ENCODE assay signal across 1 cellular context in genomic region chr13:108915634-108916497, GRCh38.
TF ChIP-seq lines count a peak whose summit lies in the region.

No MANE protein-coding gene starts in this region.

TF ChIP-seq in HepG2, 621 proteins besides CTCF, POLR2A, EP300 and RAD21 (continued from another document and continues in another):
- TF ChIP-seq FOSL1 (CRISPR knock-in tag; IDR thresholded peaks at IDR 0.05; ENCODE audit: borderline replicate concordance), result peak; percentile 93
- 0 out of 2 replicates have a peak, but pooled peaks have one; percentile 50 for TF ChIP-seq THAP7 (CRISPR knock-in tag; IDR thresholded peaks at IDR 0.05)
- peak; percentile 64; the same call in 1 of the 2 replicates for TF ChIP-seq JUNB (CRISPR knock-in tag; IDR thresholded peaks at IDR 0.05; ENCODE audit: borderline replicate concordance)
- no peak for TF ChIP-seq CREB3 (CRISPR knock-in tag; IDR thresholded peaks at IDR 0.05)
- TF ChIP-seq HOXD1 (CRISPR knock-in tag; IDR thresholded peaks at IDR 0.05), result no peak
- no peak for TF ChIP-seq MIER2 (CRISPR knock-in tag; IDR thresholded peaks at IDR 0.05)
- peak; percentile 98 for TF ChIP-seq NFE2L2 (IDR thresholded peaks at IDR 0.05; ENCODE audit: low read length)
- TF ChIP-seq SNRNP70 (IDR thresholded peaks at IDR 0.05; ENCODE audit: low read depth, low read length), result no peak
- no peak for TF ChIP-seq ZNF792 (CRISPR knock-in tag; IDR thresholded peaks at IDR 0.05)
- peak; percentile 67 for TF ChIP-seq HNF4A (CRISPR knock-in tag; IDR thresholded peaks at IDR 0.05)
- TF ChIP-seq ZBTB44 (CRISPR knock-in tag; IDR thresholded peaks at IDR 0.05), result no peak
- TF ChIP-seq HNRNPLL (IDR thresholded peaks at IDR 0.05; ENCODE audit: low read depth, low read length, poor library complexity, severe bottlenecking), result no peak
- TF ChIP-seq ZNF331 (CRISPR knock-in tag; IDR thresholded peaks at IDR 0.05), result peak; percentile 46; the same call in 1 of the 2 replicates
- peak; percentile 48; the same call in 1 of the 2 replicates for TF ChIP-seq MYC (CRISPR knock-in tag; IDR thresholded peaks at IDR 0.05; ENCODE audit: borderline replicate concordance)
- TF ChIP-seq U2AF1 (optimal IDR thresholded peaks at IDR 0.05; ENCODE audit: low read depth, low read length), result no peak
- no peak for TF ChIP-seq ZGPAT (CRISPR knock-in tag; IDR thresholded peaks at IDR 0.05)
- TF ChIP-seq JUND (CRISPR knock-in tag; IDR thresholded peaks at IDR 0.05), result peak; percentile 79; the same call in 1 of the 2 replicates
- TF ChIP-seq LRRFIP1 (CRISPR knock-in tag; conservative IDR thresholded peaks at IDR 0.05), result no peak
- peak; percentile 84 for TF ChIP-seq MAX (IDR thresholded peaks at IDR 0.05)
- TF ChIP-seq ZNF704 (CRISPR knock-in tag; IDR thresholded peaks at IDR 0.05; ENCODE audit: borderline replicate concordance), result no peak
- no peak for TF ChIP-seq NBN (conservative IDR thresholded peaks at IDR 0.05)
- TF ChIP-seq ZNF296 (CRISPR knock-in tag; conservative IDR thresholded peaks at IDR 0.05), result no peak
- peak; percentile 86; the same call in 1 of the 2 replicates for TF ChIP-seq NFE2L1 (CRISPR knock-in tag; IDR thresholded peaks at IDR 0.05; ENCODE audit: borderline replicate concordance)
- no peak for TF ChIP-seq BCLAF1 (IDR thresholded peaks at IDR 0.05)
- TF ChIP-seq ZNF713 (CRISPR knock-in tag; IDR thresholded peaks at IDR 0.05), result no peak
- TF ChIP-seq PAWR (CRISPR knock-in tag; IDR thresholded peaks at IDR 0.05; ENCODE audit: borderline replicate concordance), result no peak
- no peak for TF ChIP-seq ZNF205 (CRISPR knock-in tag; IDR thresholded peaks at IDR 0.05)
- 0 out of 4 replicates have a peak, but pooled peaks of 1 of the 2 experiments have one; percentile 34 for TF ChIP-seq KLF16 (CRISPR knock-in tag; IDR thresholded peaks at IDR 0.05)
- TF ChIP-seq CEBPG (CRISPR knock-in tag; IDR thresholded peaks at IDR 0.05), result no peak
- no peak for TF ChIP-seq SYNCRIP (IDR thresholded peaks at IDR 0.05; ENCODE audit: insufficient read depth, low read depth, low read length)
- TF ChIP-seq RXRA (CRISPR knock-in tag; IDR thresholded peaks at IDR 0.05), result peak; percentile 56; the same call in 1 of the 2 replicates
- no peak for TF ChIP-seq ZMYM2 (CRISPR knock-in tag; IDR thresholded peaks at IDR 0.05)
- no peak; the same call in 1 of the 2 replicates for TF ChIP-seq KAT2B (IDR thresholded peaks at IDR 0.05; ENCODE audit: borderline replicate concordance, low read depth, low read length)
- TF ChIP-seq POLR2AphosphoS2 (IDR thresholded peaks at IDR 0.05; ENCODE audit: low read depth, low read length), result no peak
- no peak for TF ChIP-seq PHF20 (CRISPR knock-in tag; IDR thresholded peaks at IDR 0.05)
- no peak for TF ChIP-seq ZNF547 (CRISPR knock-in tag; IDR thresholded peaks at IDR 0.05)
- TF ChIP-seq CREB1 (IDR thresholded peaks at IDR 0.05), result 0 out of 2 replicates have a peak, but pooled peaks have one; percentile 23
- TF ChIP-seq CREB1 (CRISPR knock-in tag; IDR thresholded peaks at IDR 0.05), result peak; percentile 40; the same call in 1 of the 2 replicates
- no peak for TF ChIP-seq ARNT (IDR thresholded peaks at IDR 0.05)
- peak; percentile 48; the same call in 1 of the 2 replicates for TF ChIP-seq RFXAP (CRISPR knock-in tag; IDR thresholded peaks at IDR 0.05; ENCODE audit: borderline replicate concordance)
- no peak for TF ChIP-seq TIGD3 (CRISPR knock-in tag; IDR thresholded peaks at IDR 0.05; ENCODE audit: borderline replicate concordance)
- 0 out of 2 replicates have a peak, but pooled peaks have one; percentile 54 for TF ChIP-seq MEIS2 (CRISPR knock-in tag; IDR thresholded peaks at IDR 0.05)
- peak; percentile 65; the same call in 1 of the 2 replicates for TF ChIP-seq DMAP1 (CRISPR knock-in tag; IDR thresholded peaks at IDR 0.05)
- TF ChIP-seq TBX2 (CRISPR knock-in tag; IDR thresholded peaks at IDR 0.05; ENCODE audit: borderline replicate concordance), result no peak
- no peak for TF ChIP-seq ATAD3A (CRISPR knock-in tag; IDR thresholded peaks at IDR 0.05)
- no peak for TF ChIP-seq ZNF18 (CRISPR knock-in tag; IDR thresholded peaks at IDR 0.05; ENCODE audit: insufficient replicate concordance)
- TF ChIP-seq GATAD2A (CRISPR knock-in tag; IDR thresholded peaks at IDR 0.05), result peak; percentile 65
- TF ChIP-seq NR2F2 (IDR thresholded peaks at IDR 0.05; ENCODE audit: borderline replicate concordance, low read depth), result 0 out of 2 replicates have a peak, but pooled peaks have one; percentile 39
- TF ChIP-seq GPBP1L1 (CRISPR knock-in tag; IDR thresholded peaks at IDR 0.05), result no peak
- peak; percentile 24; the same call in 1 of the 2 replicates for TF ChIP-seq ZNF878 (CRISPR knock-in tag; IDR thresholded peaks at IDR 0.05)
- no peak for TF ChIP-seq JDP2 (CRISPR knock-in tag; IDR thresholded peaks at IDR 0.05; ENCODE audit: borderline replicate concordance)
- TF ChIP-seq MAZ (IDR thresholded peaks at IDR 0.05; ENCODE audit: borderline replicate concordance, low read depth, low read length), result no peak
- no peak for TF ChIP-seq MAZ (CRISPR knock-in tag; IDR thresholded peaks at IDR 0.05; ENCODE audit: low read depth)
- TF ChIP-seq NFKB2 (CRISPR knock-in tag; IDR thresholded peaks at IDR 0.05; ENCODE audit: borderline replicate concordance), result no peak
- TF ChIP-seq TOE1 (CRISPR knock-in tag; IDR thresholded peaks at IDR 0.05), result no peak
- no peak for TF ChIP-seq ATF7-NPFF (CRISPR knock-in tag; IDR thresholded peaks at IDR 0.05; ENCODE audit: low read depth)
- TF ChIP-seq SSRP1 (CRISPR knock-in tag; IDR thresholded peaks at IDR 0.05), result no peak
